In genomic region chr16:590165-590874, GRCh38 we compare ENCODE assay signal across 8 cellular contexts. TPM values are rescaled to one million over a fixed set of nuclear protein-coding genes. Genes with fewer than 3 reads are reported as not detected.
DNase-seq lines count a peak whose midpoint lies in the region; ATAC-seq and TF ChIP-seq lines count a peak whose summit lies in the region.

No MANE protein-coding gene starts in this region.

- peak overlapping the region; percentile 81 to 99 (median 86) for H3K27ac ChIP-seq in Peyer's patch
- H3K27ac ChIP-seq in esophagus (ENCODE audit: low read depth in 2 of 2, low read length in 1 of 2) = peak overlapping the region; percentile 89

- H3K36me3 ChIP-seq in Peyer's patch = no peaks in the 10 kb centered on the region
- H3K36me3 ChIP-seq in esophagus (ENCODE audit: control insufficient read depth in 2 of 2, insufficient read depth in 2 of 2, low read length in 1 of 2) = peaks cover 0 to 2% of the 10 kb centered on the region in 2 donors

- CTCF ChIA-PET in activated CD4-positive, alpha-beta T cell treated with anti-CD3 and anti-CD28 coated beads, Interleukin-2, amount 10 ng/mL, durations not matched to agents 7 days and 5 days (lab: Charles Lee) = no interaction called here

- 2 to 3% methylated on average over 61 to 80 of the region's 80 CpGs for WGBS in esophagus, 2 donors

- ATAC-seq in GM21423 (IDR thresholded peaks at IDR 0.05; ENCODE audit: unreplicated experiment) (no peak), GM18517 (IDR thresholded peaks at IDR 0.05; ENCODE audit: unreplicated experiment) (no peak)

- H3K27ac Mint-ChIP-seq in activated CD4-positive, alpha-beta T cell treated with anti-CD3 and anti-CD28 coated beads, Interleukin-2, amount 10 ng/mL, durations not matched to agents 7 days and 5 days = peak overlapping the region; percentile 83
- H3K27ac Mint-ChIP-seq in osteocyte (ENCODE audit: unreplicated experiment) = peak overlapping the region; percentile 48

- peaks cover 31% of the 10 kb centered on the region for H3K4me1 Mint-ChIP-seq in activated CD4-positive, alpha-beta T cell treated with anti-CD3 and anti-CD28 coated beads, Interleukin-2, amount 10 ng/mL, durations not matched to agents 7 days and 5 days
- peaks cover 37% of the 10 kb centered on the region for H3K4me1 Mint-ChIP-seq in osteocyte (ENCODE audit: unreplicated experiment)

- peak overlapping the region; percentile 81 for H3K4me3 Mint-ChIP-seq in activated CD4-positive, alpha-beta T cell treated with anti-CD3 and anti-CD28 coated beads, Interleukin-2, amount 10 ng/mL, durations not matched to agents 7 days and 5 days
- H3K4me3 Mint-ChIP-seq in osteocyte (ENCODE audit: unreplicated experiment) = peak overlapping the region; percentile 79

- no peaks in the 10 kb centered on the region for H3K27me3 Mint-ChIP-seq in activated CD4-positive, alpha-beta T cell treated with anti-CD3 and anti-CD28 coated beads, Interleukin-2, amount 10 ng/mL, durations not matched to agents 7 days and 5 days
- no peaks in the 10 kb centered on the region for H3K27me3 Mint-ChIP-seq in osteocyte (ENCODE audit: unreplicated experiment)

- no peaks in the 10 kb centered on the region for H3K9me3 ChIP-seq in Peyer's patch
- no peaks in the 10 kb centered on the region for H3K9me3 ChIP-seq in esophagus (ENCODE audit: control insufficient read depth in 2 of 2, insufficient read depth in 1 of 2, low read depth in 1 of 2, low read length in 1 of 2)

- H3K9me3 Mint-ChIP-seq in activated CD4-positive, alpha-beta T cell treated with anti-CD3 and anti-CD28 coated beads, Interleukin-2, amount 10 ng/mL, durations not matched to agents 7 days and 5 days = no peaks in the 10 kb centered on the region
- no peaks in the 10 kb centered on the region for H3K9me3 Mint-ChIP-seq in osteocyte (ENCODE audit: unreplicated experiment)

- no peak for DNase-seq in activated CD4-positive, alpha-beta T cell treated with anti-CD3 and anti-CD28 coated beads, Interleukin-2, amount 10 ng/mL, durations not matched to agents 7 days and 5 days
- DNase-seq in activated CD4-positive, alpha-beta T cell treated with anti-CD3 and anti-CD28 coated beads for 4 hours = no peak
- DNase-seq in Peyer's patch (no peak), osteocyte (ENCODE audit: extremely low spot score, unreplicated experiment) (no peak), superior temporal gyrus (ENCODE audit: extremely low spot score) (no peak)

- H3K4me3 ChIP-seq in Peyer's patch (peak overlapping the region; percentile 92 to 96 (median 94)), esophagus (ENCODE audit: low read depth in 1 of 2, low read length in 2 of 2) (peak overlapping the region; percentile 61 to 94)

- H3K36me3 Mint-ChIP-seq in activated CD4-positive, alpha-beta T cell treated with anti-CD3 and anti-CD28 coated beads, Interleukin-2, amount 10 ng/mL, durations not matched to agents 7 days and 5 days (ENCODE audit: low read depth) = peaks cover 1% of the 10 kb centered on the region
- peaks cover 2% of the 10 kb centered on the region for H3K36me3 Mint-ChIP-seq in osteocyte (ENCODE audit: unreplicated experiment)

- H3K4me1 ChIP-seq in Peyer's patch = peaks cover 12 to 55% (median 20%) of the 10 kb centered on the region in 4 donors
- H3K4me1 ChIP-seq in esophagus (ENCODE audit: control insufficient read depth in 2 of 2, insufficient read depth in 2 of 2, low read length in 1 of 2) = peaks cover 8 to 49% of the 10 kb centered on the region in 2 donors

- H3K27me3 ChIP-seq in Peyer's patch (no peaks in the 10 kb centered on the region), esophagus (ENCODE audit: control insufficient read depth in 1 of 2, insufficient read depth in 2 of 2, low read length in 2 of 2) (no peaks in the 10 kb centered on the region)

- POLR2A ChIA-PET in activated CD4-positive, alpha-beta T cell treated with anti-CD3 and anti-CD28 coated beads, Interleukin-2, amount 10 ng/mL, durations not matched to agents 7 days and 5 days (lab: Charles Lee) = no interaction called here

- TF ChIP-seq CTCF in Peyer's patch (IDR thresholded peaks at IDR 0.05) (peak in 3 of 6 experiments; percentile 20 to 25 (median 21)), osteocyte (IDR thresholded peaks at IDR 0.05) (peak; percentile 9)

- TF ChIP-seq POLR2A in Peyer's patch (IDR thresholded peaks at IDR 0.05) = peak; percentile 53 to 87

RNA-seq across cellular contexts. Expression of gene RAB40C, which starts 0.5 kb away (rescaled TPM):
- total RNA-seq in activated CD4-positive, alpha-beta T cell treated with anti-CD3 and anti-CD28 coated beads, Interleukin-2, amount 10 ng/mL, durations not matched to agents 7 days and 5 days = 10 to 100 TPM; 13.3 to 17.6 TPM
- 10 to 100 TPM; 27.2 to 83.6 (median 62.7) TPM for total RNA-seq in Peyer's patch
- polyA plus RNA-seq in esophagus = 10 to 100 TPM; 18.1 to 42.4 TPM
- 17.1 and 20.0 TPM in 2 replicates for total RNA-seq in osteocyte

RNA-seq across cellular contexts. Expression of gene PIGQ, which starts 20.6 kb away (rescaled TPM):
- total RNA-seq in activated CD4-positive, alpha-beta T cell treated with anti-CD3 and anti-CD28 coated beads, Interleukin-2, amount 10 ng/mL, durations not matched to agents 7 days and 5 days = 10 to 100 TPM; 44.5 to 46.1 TPM
- total RNA-seq in Peyer's patch (10 to 100 TPM; 33.1 to 65.6 (median 55.2) TPM), osteocyte (62.0 and 63.6 TPM in 2 replicates)
- polyA plus RNA-seq in esophagus = 10 to 100 TPM; 22.8 to 40.1 TPM

RNA-seq across cellular contexts. Expression of gene NHLRC4, which starts 23.5 kb away (rescaled TPM):
- 1 to 10 TPM; 1.9 to 2.7 TPM for total RNA-seq in activated CD4-positive, alpha-beta T cell treated with anti-CD3 and anti-CD28 coated beads, Interleukin-2, amount 10 ng/mL, durations not matched to agents 7 days and 5 days
- total RNA-seq in Peyer's patch = 10 to 100 TPM in 1 of 4 donors, 1 to 10 TPM in 3; 1.2 to 17.3 (median 1.5) TPM
- polyA plus RNA-seq in esophagus = under 1 TPM; 0.11 to 0.16 TPM
- total RNA-seq in osteocyte = 0.57 and 1.7 TPM in 2 replicates

RNA-seq across cellular contexts. Expression of gene PRR35, which starts 30.1 kb away (rescaled TPM):
- not detected for total RNA-seq in activated CD4-positive, alpha-beta T cell treated with anti-CD3 and anti-CD28 coated beads, Interleukin-2, amount 10 ng/mL, durations not matched to agents 7 days and 5 days
- total RNA-seq in Peyer's patch (not detected), osteocyte (not detected in 2 replicates)
- under 1 TPM; 0.01 to 0.24 TPM for polyA plus RNA-seq in esophagus

RNA-seq across cellular contexts. Expression of gene WFIKKN1, which starts 40.5 kb away (rescaled TPM):
- total RNA-seq in activated CD4-positive, alpha-beta T cell treated with anti-CD3 and anti-CD28 coated beads, Interleukin-2, amount 10 ng/mL, durations not matched to agents 7 days and 5 days = 1 to 10 TPM; 1.8 to 2.7 TPM
- total RNA-seq in Peyer's patch (1 to 10 TPM; 2.5 to 6.2 (median 3.8) TPM), osteocyte (0.47 and 0.56 TPM in 2 replicates)
- 1 to 10 TPM in 1 of 2 donors, under 1 TPM in 1; 0.11 to 1.5 TPM for polyA plus RNA-seq in esophagus
